Comparison of ENCODE assay signal across 8 cellular contexts in genomic region chr12:90940872-90941499, GRCh38. TPM values are rescaled to one million over a fixed set of nuclear protein-coding genes. Genes with fewer than 3 reads are reported as not detected.
DNase-seq lines count a peak whose midpoint lies in the region; ATAC-seq and TF ChIP-seq lines count a peak whose summit lies in the region.

No MANE protein-coding gene starts in this region.

- no peaks in the 10 kb centered on the region for H3K36me3 ChIP-seq in KMS-11 (ENCODE audit: insufficient read depth)
- H3K36me3 ChIP-seq in suprapubic skin = no peaks in the 10 kb centered on the region

- no peak overlapping the region for H3K4me3 Mint-ChIP-seq in activated T-cell treated with anti-CD3 and anti-CD28 coated beads, Interleukin-2, amount 50 U/mL, for 72 hours

- no peak for TF ChIP-seq POLR2A in suprapubic skin (IDR thresholded peaks at IDR 0.05)

- H3K4me3 ChIP-seq in KMS-11 (IDR thresholded peaks at IDR 0.05; ENCODE audit: insufficient read depth, low read depth, low read length) (no peak overlapping the region), fibroblast of mammary gland (ENCODE audit: control insufficient read depth, low read depth, low read length) (no peak overlapping the region), suprapubic skin (no peak overlapping the region)

- H3K27me3 ChIP-seq in KMS-11 (ENCODE audit: insufficient read depth, low read depth) (no peaks in the 10 kb centered on the region), suprapubic skin (no peaks in the 10 kb centered on the region)

- no peak for TF ChIP-seq EP300 in suprapubic skin (IDR thresholded peaks at IDR 0.05)

- no peaks in the 10 kb centered on the region for H3K36me3 Mint-ChIP-seq in activated T-cell treated with anti-CD3 and anti-CD28 coated beads, Interleukin-2, amount 50 U/mL, for 72 hours (ENCODE audit: insufficient read depth in 2 of 2)

- 35% methylated on average over 3 of the region's 3 CpGs for WGBS in suprapubic skin

- no peaks in the 10 kb centered on the region for H3K79me2 ChIP-seq in KMS-11 (ENCODE audit: insufficient read depth, low read depth)

- H3K27ac ChIP-seq in KMS-11 (no peak overlapping the region), suprapubic skin (no peak overlapping the region)

- no peaks in the 10 kb centered on the region for H3K4me1 Mint-ChIP-seq in activated T-cell treated with anti-CD3 and anti-CD28 coated beads, Interleukin-2, amount 50 U/mL, for 72 hours (ENCODE audit: low read depth)

- TF ChIP-seq CTCF in KMS-11 (conservative IDR thresholded peaks at IDR 0.05; ENCODE audit: low read depth, low read length) = peak; percentile 70
- TF ChIP-seq CTCF in fibroblast of mammary gland (conservative IDR thresholded peaks at IDR 0.05; ENCODE audit: control insufficient read depth, insufficient read depth, low read depth, low read length) = peak; percentile 85
- TF ChIP-seq CTCF in suprapubic skin (IDR thresholded peaks at IDR 0.05) = peak; percentile 23 to 43

- DNase-seq in Daoy (ENCODE audit: low read depth) (peak; percentile 21), RPMI7951 (ENCODE audit: low read depth) (peak; percentile 51), fibroblast of mammary gland (ENCODE audit: low read depth) (peak; percentile 76), suprapubic skin (ENCODE audit: low spot score in 2 of 2) (no peak), head of caudate nucleus (no peak)
- no peak for DNase-seq in activated T-cell treated with anti-CD3 and anti-CD28 coated beads, Interleukin-2, amount 50 U/mL, for 72 hours

- no peak overlapping the region for H3K4me2 ChIP-seq in KMS-11

- intact Hi-C loops in head of caudate nucleus (cut with DNase I) = no loop called here

- no peak overlapping the region for H3K9ac ChIP-seq in KMS-11

- H3K27me3 Mint-ChIP-seq in activated T-cell treated with anti-CD3 and anti-CD28 coated beads, Interleukin-2, amount 50 U/mL, for 72 hours (ENCODE audit: low read depth) = peaks cover 17% of the 10 kb centered on the region

- no peak overlapping the region for H3K27ac Mint-ChIP-seq in activated T-cell treated with anti-CD3 and anti-CD28 coated beads, Interleukin-2, amount 50 U/mL, for 72 hours

- peak; percentile 84 for ATAC-seq in GM21360 (IDR thresholded peaks at IDR 0.05; ENCODE audit: unreplicated experiment)
- ATAC-seq in activated T-cell treated with anti-CD3 and anti-CD28 coated beads, Interleukin-2, amount 50 U/mL, for 72 hours (replicated peaks in 1 of 2) = no peak

- no peaks in the 10 kb centered on the region for H3K4me1 ChIP-seq in KMS-11 (ENCODE audit: low read depth, poor library complexity, severe bottlenecking)
- peaks cover 6% of the 10 kb centered on the region for H3K4me1 ChIP-seq in suprapubic skin

- no peaks in the 10 kb centered on the region for H3K9me3 ChIP-seq in suprapubic skin

- H2AFZ ChIP-seq in KMS-11 (ENCODE audit: low read depth) = no peak overlapping the region

- no peaks in the 10 kb centered on the region for H3K9me3 Mint-ChIP-seq in activated T-cell treated with anti-CD3 and anti-CD28 coated beads, Interleukin-2, amount 50 U/mL, for 72 hours

- H4K20me1 ChIP-seq in KMS-11 (ENCODE audit: insufficient read depth) = no peaks in the 10 kb centered on the region

RNA-seq across cellular contexts. Expression of gene CCER1, which starts 14.0 kb away (rescaled TPM):
- total RNA-seq in Daoy (2014; rRNA removed; shearing (Covaris generic)) = not detected in 2 replicates
- not detected in 2 replicates for total RNA-seq in RPMI7951 (2014; rRNA removed; shearing (Covaris generic))
- total RNA-seq in suprapubic skin = not detected
- total RNA-seq in activated T-cell treated with anti-CD3 and anti-CD28 coated beads, Interleukin-2, amount 50 U/mL, for 72 hours = not detected

Comparison
In these comparisons a context has a peak if more than half of its experiments do, and no peak if none do; other contexts are left out.
1. DNase-seq: peak in Daoy (single experiment), RPMI7951 (single experiment) and fibroblast of mammary gland (single experiment); none in suprapubic skin (0 of 2), activated T-cell treated with anti-CD3 and anti-CD28 coated beads, Interleukin-2, amount 50 U/mL, for 72 hours (0 of 2) and head of caudate nucleus (0 of 42).
2. CTCF ChIP-seq: peak in every context shown above with its lines; median percentile 85 in fibroblast of mammary gland; 70 in KMS-11; 33 in suprapubic skin.